ENCODE assay signal across 8 cellular contexts in genomic region chr19:49678970-49679831, GRCh38. TPM values are rescaled to one million over a fixed set of nuclear protein-coding genes. Genes with fewer than 3 reads are reported as not detected.
DNase-seq lines count a peak whose midpoint lies in the region; ATAC-seq, FAIRE-seq and TF ChIP-seq lines count a peak whose summit lies in the region.

No MANE protein-coding gene starts in this region.

- H3K9ac ChIP-seq in OCI-LY3 (ENCODE audit: low read length) (peak overlapping the region; percentile 97), skeletal muscle tissue (ENCODE audit: low read depth in 1 of 3, low read length in 3 of 3) (peak overlapping the region; percentile 81 to 83 (median 82))

- DNase-seq in T-helper 2 cell treated with Interferon-gamma antibody and Interleukin-4, amounts not matched to agents 5 μg/mL and 100 μg/mL, for 36 hours (ENCODE audit: low spot score): no peak
- DNase-seq in T-helper 2 cell: no peak
- no peak for DNase-seq in fibroblast of the aortic adventitia (ENCODE audit: low read depth)
- no peak for DNase-seq in GM19239 (ENCODE audit: insufficient read length, low spot score)
- no peak for DNase-seq in NCI-H2107 (lab: John Stamatoyannopoulos, UW)

- H3K9me3 ChIP-seq in OCI-LY3 (ENCODE audit: insufficient read depth, low read length): no peaks in the 10 kb centered on the region
- H3K9me3 ChIP-seq in skeletal muscle tissue (ENCODE audit: control insufficient read depth in 3 of 3, low read length in 3 of 3): no peaks in the 10 kb centered on the region

- FAIRE-seq in GM19239 (lab: Jason Lieb, UNC): no peak

- H2AFZ ChIP-seq in OCI-LY3 (ENCODE audit: low read depth, low read length): no peak overlapping the region

- peak overlapping the region; percentile 18 for H3K4me3 Mint-ChIP-seq in T-helper 2 cell treated with Interferon-gamma antibody and Interleukin-4, amounts not matched to agents 5 μg/mL and 100 μg/mL, for 36 hours

- H3K36me3 Mint-ChIP-seq in T-helper 2 cell treated with Interferon-gamma antibody and Interleukin-4, amounts not matched to agents 5 μg/mL and 100 μg/mL, for 36 hours (ENCODE audit: low read depth): peaks cover 18% of the 10 kb centered on the region

- no peaks in the 10 kb centered on the region for H3K9me3 Mint-ChIP-seq in T-helper 2 cell treated with Interferon-gamma antibody and Interleukin-4, amounts not matched to agents 5 μg/mL and 100 μg/mL, for 36 hours

- no peak overlapping the region for H3K27ac Mint-ChIP-seq in T-helper 2 cell treated with Interferon-gamma antibody and Interleukin-4, amounts not matched to agents 5 μg/mL and 100 μg/mL, for 36 hours

- no peak for ATAC-seq in GM19397 (IDR thresholded peaks at IDR 0.05; ENCODE audit: unreplicated experiment)

- H3K4me3 ChIP-seq in OCI-LY3 (ENCODE audit: low read length) (peak overlapping the region; percentile 88), fibroblast of the aortic adventitia (ENCODE audit: low read depth, low read length) (peak overlapping the region; percentile 1), skeletal muscle tissue (ENCODE audit: low read length in 3 of 3) (peak overlapping the region; percentile 52 to 64 (median 56))

- H3K4me1 ChIP-seq in OCI-LY3 (ENCODE audit: low read length): peaks cover 47% of the 10 kb centered on the region
- H3K4me1 ChIP-seq in skeletal muscle tissue (ENCODE audit: control insufficient read depth in 3 of 3, insufficient read depth in 3 of 3, low read length in 3 of 3): peaks cover 38 to 52% (median 40%) of the 10 kb centered on the region in 3 donors

- TF ChIP-seq CTCF in OCI-LY3 (IDR thresholded peaks at IDR 0.05; ENCODE audit: low read depth, low read length) (no peak), fibroblast of the aortic adventitia (IDR thresholded peaks at IDR 0.05; ENCODE audit: insufficient read depth, low read length) (no peak)

- peaks cover 51% of the 10 kb centered on the region for H4K20me1 ChIP-seq in OCI-LY3 (ENCODE audit: insufficient read depth, low read length)

- H3K27me3 Mint-ChIP-seq in T-helper 2 cell treated with Interferon-gamma antibody and Interleukin-4, amounts not matched to agents 5 μg/mL and 100 μg/mL, for 36 hours (ENCODE audit: low read depth): no peaks in the 10 kb centered on the region

- H3K27ac ChIP-seq in OCI-LY3 (ENCODE audit: low read length): peak overlapping the region; percentile 93
- peak overlapping the region; percentile 98 for H3K27ac ChIP-seq in skeletal muscle tissue (ENCODE audit: low read depth, low read length)

- peaks cover 70% of the 10 kb centered on the region for H3K79me2 ChIP-seq in OCI-LY3 (ENCODE audit: low read length)

- peaks cover 35% of the 10 kb centered on the region for H3K36me3 ChIP-seq in OCI-LY3 (replicated peaks; ENCODE audit: low read depth, low read length)
- peaks cover 19 to 25% (median 20%) of the 10 kb centered on the region in 3 donors for H3K36me3 ChIP-seq in skeletal muscle tissue (ENCODE audit: control insufficient read depth in 3 of 3, insufficient read depth in 3 of 3, low read length in 3 of 3)

- no peaks in the 10 kb centered on the region for H3K27me3 ChIP-seq in OCI-LY3 (ENCODE audit: low read depth, low read length)
- H3K27me3 ChIP-seq in skeletal muscle tissue (ENCODE audit: control insufficient read depth in 3 of 3, insufficient read depth in 3 of 3, low read length in 3 of 3): no peaks in the 10 kb centered on the region

- H3K4me2 ChIP-seq in OCI-LY3 (ENCODE audit: low read length): peak overlapping the region; percentile 98

- H3K4me1 Mint-ChIP-seq in T-helper 2 cell treated with Interferon-gamma antibody and Interleukin-4, amounts not matched to agents 5 μg/mL and 100 μg/mL, for 36 hours (ENCODE audit: low read depth): peaks cover 25% of the 10 kb centered on the region

RNA-seq across cellular contexts. Expression of gene PRMT1, which starts 2.1 kb away (rescaled TPM):
- total RNA-seq in fibroblast of the aortic adventitia (ENCODE audit: low replicate concordance): 32.5 and 164 TPM in 2 replicates
- 362 TPM for total RNA-seq in skeletal muscle tissue

RNA-seq across cellular contexts. Expression of gene ADM5, which starts 10.2 kb away (rescaled TPM):
- total RNA-seq in fibroblast of the aortic adventitia (ENCODE audit: low replicate concordance) (0.33 and 0.63 TPM in 2 replicates), skeletal muscle tissue (1.0 TPM)

RNA-seq across cellular contexts. Expression of gene CPT1C, which starts 11.7 kb away (rescaled TPM):
- 23.4 and 39.4 TPM in 2 replicates for total RNA-seq in fibroblast of the aortic adventitia (ENCODE audit: low replicate concordance)
- total RNA-seq in skeletal muscle tissue: 4.7 TPM

RNA-seq across cellular contexts. Expression of gene BCL2L12, which starts 13.5 kb away (rescaled TPM):
- total RNA-seq in fibroblast of the aortic adventitia (ENCODE audit: low replicate concordance) (3.9 and 6.1 TPM in 2 replicates), skeletal muscle tissue (4.7 TPM)

RNA-seq across cellular contexts. Expression of gene IRF3, which starts 13.5 kb away (rescaled TPM):
- total RNA-seq in fibroblast of the aortic adventitia (ENCODE audit: low replicate concordance): 33.3 and 106 TPM in 2 replicates
- 31.3 TPM for total RNA-seq in skeletal muscle tissue

Comparison
In these comparisons a context has a peak if more than half of its experiments do, and no peak if none do; other contexts are left out.
1. H3K4me3 ChIP-seq: peak in every context shown above with its lines; median percentile 88 in OCI-LY3; 56 in skeletal muscle tissue; 1 in fibroblast of the aortic adventitia.